8 cellular contexts compared by ENCODE assay signal in genomic region chr2:44044281-44044720, GRCh38. TPM values are rescaled to one million over a fixed set of nuclear protein-coding genes. Genes with fewer than 3 reads are reported as not detected.
DNase-seq lines count a peak whose midpoint lies in the region; ATAC-seq and TF ChIP-seq lines count a peak whose summit lies in the region.

No MANE protein-coding gene starts in this region.

- peak; percentile 97 for TF ChIP-seq CTCF in BJ (IDR thresholded peaks at IDR 0.05; ENCODE audit: insufficient read depth, low read depth, low read length)
- peak; percentile 35 for TF ChIP-seq CTCF in activated B cell treated with CpG ODN at 0.5 μM for 24 hours (IDR thresholded peaks at IDR 0.05)
- TF ChIP-seq CTCF in cardiac fibroblast (IDR thresholded peaks at IDR 0.05; ENCODE audit: low read depth, low read length), result peak; percentile 96

- ATAC-seq in HG03342 (IDR thresholded peaks at IDR 0.05; ENCODE audit: unreplicated experiment), result peak; percentile 99
- peak; percentile 100 for ATAC-seq in activated B cell treated with CpG ODN at 0.5 μM for 24 hours (ENCODE audit: low read depth)

- H3K27ac Mint-ChIP-seq in activated B cell treated with CpG ODN at 0.5 μM for 24 hours, result no peak overlapping the region

- no peaks in the 10 kb centered on the region for H3K9me3 Mint-ChIP-seq in activated B cell treated with CpG ODN at 0.5 μM for 24 hours

- POLR2A ChIA-PET in BJ (lab: Charles Lee), result no interaction called here
- POLR2A ChIA-PET in activated B cell treated with CpG ODN at 0.5 μM for 24 hours (lab: Charles Lee), result no interaction called here

- peaks cover 3% of the 10 kb centered on the region for H3K27me3 Mint-ChIP-seq in activated B cell treated with CpG ODN at 0.5 μM for 24 hours

- no peaks in the 10 kb centered on the region for H3K36me3 Mint-ChIP-seq in activated B cell treated with CpG ODN at 0.5 μM for 24 hours (ENCODE audit: low read depth)

- DNase-seq in BJ (ENCODE audit: low read depth), result peak; percentile 9
- peak; percentile 79 for DNase-seq in GM19238 (ENCODE audit: insufficient read length, low spot score)
- DNase-seq in NCI-H345 (lab: John Stamatoyannopoulos, UW), result peak; percentile 87
- peak; percentile 67 for DNase-seq in activated B cell treated with CpG ODN at 0.5 μM for 24 hours
- DNase-seq in cardiac fibroblast (ENCODE audit: low read depth in 2 of 2), result peak; percentile 84 to 85
- peak; percentile 87 for DNase-seq in kidney tubule cell (ENCODE audit: low spot score)
- peak; percentile 65 for DNase-seq in stimulated activated CD4-positive, alpha-beta T cell treated with anti-CD3 and anti-CD28 coated beads, Interleukin-2, amount 100 ng/mL, for 4 hours (ENCODE audit: low read depth)

- no peak overlapping the region for H3K4me3 Mint-ChIP-seq in activated B cell treated with CpG ODN at 0.5 μM for 24 hours

- H3K4me3 ChIP-seq in BJ (ENCODE audit: low read depth, low read length), result no peak overlapping the region
- no peak overlapping the region for H3K4me3 ChIP-seq in cardiac fibroblast (replicated peaks in 1 of 2; ENCODE audit: low read depth in 2 of 2, low read length in 2 of 2)

- H3K27me3 ChIP-seq in BJ (ENCODE audit: control insufficient read depth, insufficient read depth, low read length), result peaks cover 5% of the 10 kb centered on the region

- intact Hi-C loops in activated B cell treated with CpG ODN at 0.5 μM for 24 hours (cut with micrococcal nuclease), result loop anchor here (1.0 to 5.0 kb wide), 6 partner anchors 42 to 1448 kb away; no protein-coding TSS in a partner anchor

- H3K4me1 Mint-ChIP-seq in activated B cell treated with CpG ODN at 0.5 μM for 24 hours, result peaks cover 2% of the 10 kb centered on the region

- H3K36me3 ChIP-seq in BJ (ENCODE audit: control insufficient read depth, insufficient read depth, low read length), result no peaks in the 10 kb centered on the region

- CTCF ChIA-PET in BJ (lab: Yijun Ruan, JAX) (interaction anchor here (0.6 to 2.4 kb wide), 27 partner anchors 9 to 911 kb away, joined by 3 to 19 read pairs (median 4); no protein-coding TSS in a partner anchor), activated B cell treated with CpG ODN at 0.5 μM for 24 hours (lab: Charles Lee) (interaction anchor here (0.6 to 2.0 kb wide), 13 partner anchors 8 to 911 kb away, joined by 3 to 28 read pairs (median 4); no protein-coding TSS in a partner anchor)

RNA-seq across cellular contexts. Expression of gene LRPPRC, which starts 48.5 kb away (rescaled TPM):
- polyA plus RNA-seq in BJ (2011; rRNA removed), result 24.9 and 49.0 TPM in 2 replicates
- polyA minus RNA-seq in BJ (2011; rRNA and poly(A)+ RNA removed), result 33.6 and 43.2 TPM in 2 replicates
- total RNA-seq in activated B cell treated with CpG ODN at 0.5 μM for 24 hours, result 114 and 120 TPM in 2 replicates

Comparison
In these comparisons a context has a peak if more than half of its experiments do, and no peak if none do; other contexts are left out.
1. DNase-seq: peak in every context shown above with its lines; median percentile 87 in NCI-H345; 87 in kidney tubule cell; 84 in cardiac fibroblast; 79 in GM19238; 67 in activated B cell treated with CpG ODN at 0.5 μM for 24 hours; 65 in stimulated activated CD4-positive, alpha-beta T cell treated with anti-CD3 and anti-CD28 coated beads, Interleukin-2, amount 100 ng/mL, for 4 hours; 9 in BJ.
2. CTCF ChIP-seq: peak in every context shown above with its lines; median percentile 97 in BJ; 96 in cardiac fibroblast; 35 in activated B cell treated with CpG ODN at 0.5 μM for 24 hours.